20 cellular contexts compared by ENCODE assay signal in the genomic region with DNA sequence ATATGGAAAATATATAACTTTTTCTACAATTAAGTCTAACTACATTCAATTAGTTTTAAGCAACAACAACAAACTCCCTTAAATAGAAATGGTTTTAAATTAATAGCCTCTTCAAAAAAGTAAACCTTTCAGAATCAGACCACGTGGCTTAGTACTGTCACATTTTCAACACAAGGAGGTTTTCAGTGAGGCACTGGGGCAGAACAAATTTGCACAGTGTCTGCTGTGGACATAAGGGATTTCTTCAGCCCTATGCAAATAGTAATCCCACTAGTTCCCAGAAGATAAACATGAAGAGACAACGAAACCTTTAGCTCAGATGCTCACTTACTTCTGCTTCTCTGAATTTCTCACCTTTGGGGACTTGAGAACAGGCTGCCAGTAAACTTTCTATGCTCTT.
A peak's percentile ranks its signal among the peaks of the same experiment; 100 is the strongest.
DNase-seq lines count a peak whose midpoint lies in the region; ATAC-seq, FAIRE-seq and TF ChIP-seq lines count a peak whose summit lies in the region.
"Had no signal": no experiment of that assay in that cellular context is flagged by ENCODE, and none has a peak within 500 bp of the region (broad histone marks: within the 10 kb centered on the region; RNA-seq: fewer than 3 reads in every experiment).

No MANE protein-coding gene starts in this region.

- no peak overlapping the region for H3K23ac ChIP-seq in mesendoderm (ENCODE audit: low read length)

- H3K4me3 ChIP-seq in SJCRH30 (no peak overlapping the region), mesendoderm (ENCODE audit: low read length) (no peak overlapping the region), lower leg skin (ENCODE audit: low read depth, poor library complexity, severe bottlenecking) (no peak overlapping the region)
- H3K4me3 ChIP-seq: body of pancreas, coronary artery, gastrocnemius medialis, lung, smooth muscle cell, testis had no signal

- FAIRE-seq in GM12891 (lab: Jason Lieb, UNC): no peak

- peaks cover 9% of the 10 kb centered on the region; the same call in 1 of the 2 replicates for H3K9me3 ChIP-seq in SJCRH30 (replicated peaks)
- H3K9me3 ChIP-seq: body of pancreas, gastrocnemius medialis, testis had no signal

- H3K4me2 ChIP-seq in mesendoderm (ENCODE audit: low read length): no peak overlapping the region
- H3K4me2 ChIP-seq: smooth muscle cell had no signal

- no peak overlapping the region for H2BK5ac ChIP-seq in mesendoderm (ENCODE audit: low read length)

- H3K79me1 ChIP-seq in mesendoderm (ENCODE audit: low read length): no peaks in the 10 kb centered on the region

- TF ChIP-seq CTCF in lower leg skin (IDR thresholded peaks at IDR 0.05): no peak
- no peak for TF ChIP-seq CTCF in foreskin keratinocyte (conservative IDR thresholded peaks at IDR 0.05)
- TF ChIP-seq CTCF in RWPE1 (conservative IDR thresholded peaks at IDR 0.05; ENCODE audit: low read depth): no peak

- H4K5ac ChIP-seq in mesendoderm (ENCODE audit: low read length): no peak overlapping the region

- no peaks in the 10 kb centered on the region for H3K4me1 ChIP-seq in SJCRH30
- H3K4me1 ChIP-seq in mesendoderm (ENCODE audit: control insufficient read depth, low read depth, low read length): no peaks in the 10 kb centered on the region
- no peaks in the 10 kb centered on the region for H3K4me1 ChIP-seq in foreskin keratinocyte
- H3K4me1 ChIP-seq: body of pancreas, gastrocnemius medialis, testis had no signal

- H3K56ac ChIP-seq in mesendoderm (ENCODE audit: low read length): no peak overlapping the region

- no peak overlapping the region for H3K4ac ChIP-seq in mesendoderm (ENCODE audit: low read depth, low read length)

- DNase-seq in NCI-H345 (lab: John Stamatoyannopoulos, UW) (peak; percentile 57), SJCRH30 (peak; percentile 19 to 45), mesendoderm (peak; percentile 10), lower leg skin (ENCODE audit: low spot score in 2 of 2) (no peak), foreskin keratinocyte (no peak), RWPE1 (ENCODE audit: low spot score) (no peak), GM12891 (ENCODE audit: insufficient read length, low spot score) (no peak)
- DNase-seq: activated CD4-positive, alpha-beta T cell treated with anti-CD3 and anti-CD28 coated beads, Interleukin-2, amount 50 U/mL, for 48 hours; body of pancreas; gastrocnemius medialis; GDM1; H7; Kasumi-1; naive B cell; NCI-H226; testis had no signal

- H3K27me3 ChIP-seq in SJCRH30: no peaks in the 10 kb centered on the region
- no peaks in the 10 kb centered on the region for H3K27me3 ChIP-seq in mesendoderm (ENCODE audit: insufficient read depth, low read length, poor library complexity)
- H3K27me3 ChIP-seq in foreskin keratinocyte: no peaks in the 10 kb centered on the region
- H3K27me3 ChIP-seq: body of pancreas, gastrocnemius medialis, testis had no signal

- intact Hi-C loops in lower leg skin (cut with DNase I; ENCODE audit: low total_unique reads): no loop called here

- H4K8ac ChIP-seq in mesendoderm (ENCODE audit: low read depth, low read length): no peak overlapping the region

- no peak overlapping the region for H2AK5ac ChIP-seq in mesendoderm (ENCODE audit: low read length)

- no CpG with 5 or more reads among the region's 2 CpGs for WGBS in mesendoderm (ENCODE audit: extremely low coverage, insufficient coverage, low lambda C conversion rate)
- WGBS in lower leg skin, 2 donors: 71 to 72% methylated on average over 2 of the region's 2 CpGs

- CTCF ChIA-PET in RWPE1 (lab: Yijun Ruan, JAX): interaction anchor here (0.7 kb wide), 1 partner anchor 15 kb away, joined by 4 read pairs; no protein-coding TSS in a partner anchor

- H3K36me3 ChIP-seq in SJCRH30 (no peaks in the 10 kb centered on the region), mesendoderm (ENCODE audit: control insufficient read depth, insufficient read depth, low read length) (no peaks in the 10 kb centered on the region)
- H3K36me3 ChIP-seq: gastrocnemius medialis had no signal

- no peak overlapping the region for H2BK15ac ChIP-seq in mesendoderm (replicated peaks; ENCODE audit: low read depth)

- no peak overlapping the region for H3K9ac ChIP-seq in mesendoderm (ENCODE audit: low read length)

- H3K79me2 ChIP-seq in mesendoderm (ENCODE audit: control insufficient read depth, insufficient read depth, low read length): no peaks in the 10 kb centered on the region

- H3K27ac ChIP-seq in SJCRH30 (no peak overlapping the region), mesendoderm (ENCODE audit: low read depth, low read length) (no peak overlapping the region), foreskin keratinocyte (no peak overlapping the region), RWPE1 (no peak overlapping the region)
- H3K27ac ChIP-seq: body of pancreas, coronary artery, gastrocnemius medialis, testis had no signal

- H3K18ac ChIP-seq in mesendoderm (ENCODE audit: low read length): no peak overlapping the region

- ATAC-seq in GM19328 (IDR thresholded peaks at IDR 0.05; ENCODE audit: unreplicated experiment): peak; percentile 64
- no peak for ATAC-seq in foreskin keratinocyte
- ATAC-seq: body of pancreas, gastrocnemius medialis had no signal

- POLR2A ChIA-PET in RWPE1 (lab: Yijun Ruan, JAX; ENCODE audit: low non-redundant PET): no interaction called here

- no peak for TF ChIP-seq POLR2A in lower leg skin (IDR thresholded peaks at IDR 0.05)
- TF ChIP-seq POLR2A in GM12891 (IDR thresholded peaks at IDR 0.05; ENCODE audit: low read depth, low read length): no peak

- H2BK120ac ChIP-seq in mesendoderm (ENCODE audit: low read depth, low read length): no peak overlapping the region

TF ChIP-seq in GM12891, 5 proteins besides CTCF, POLR2A, EP300 and RAD21:
- TF ChIP-seq POU2F2 (IDR thresholded peaks at IDR 0.05; ENCODE audit: low read depth, low read length) (no peak), TAF1 (IDR thresholded peaks at IDR 0.05; ENCODE audit: low read depth, low read length) (no peak), SPI1 (IDR thresholded peaks at IDR 0.05; ENCODE audit: low read depth, low read length) (no peak), POLR2AphosphoS5 (IDR thresholded peaks at IDR 0.05; ENCODE audit: low read depth, low read length) (no peak), PAX5 (IDR thresholded peaks at IDR 0.05; ENCODE audit: insufficient read depth, low read length, severe bottlenecking) (no peak)

Comparison
In these comparisons a context has a peak if more than half of its experiments do, and no peak if none do; other contexts are left out.
1. DNase-seq: peak in NCI-H345 (single experiment), SJCRH30 (2 of 2) and mesendoderm (single experiment); none in lower leg skin (0 of 2), foreskin keratinocyte (0 of 2), RWPE1 (single experiment) and GM12891 (single experiment).